In the genomic region with DNA sequence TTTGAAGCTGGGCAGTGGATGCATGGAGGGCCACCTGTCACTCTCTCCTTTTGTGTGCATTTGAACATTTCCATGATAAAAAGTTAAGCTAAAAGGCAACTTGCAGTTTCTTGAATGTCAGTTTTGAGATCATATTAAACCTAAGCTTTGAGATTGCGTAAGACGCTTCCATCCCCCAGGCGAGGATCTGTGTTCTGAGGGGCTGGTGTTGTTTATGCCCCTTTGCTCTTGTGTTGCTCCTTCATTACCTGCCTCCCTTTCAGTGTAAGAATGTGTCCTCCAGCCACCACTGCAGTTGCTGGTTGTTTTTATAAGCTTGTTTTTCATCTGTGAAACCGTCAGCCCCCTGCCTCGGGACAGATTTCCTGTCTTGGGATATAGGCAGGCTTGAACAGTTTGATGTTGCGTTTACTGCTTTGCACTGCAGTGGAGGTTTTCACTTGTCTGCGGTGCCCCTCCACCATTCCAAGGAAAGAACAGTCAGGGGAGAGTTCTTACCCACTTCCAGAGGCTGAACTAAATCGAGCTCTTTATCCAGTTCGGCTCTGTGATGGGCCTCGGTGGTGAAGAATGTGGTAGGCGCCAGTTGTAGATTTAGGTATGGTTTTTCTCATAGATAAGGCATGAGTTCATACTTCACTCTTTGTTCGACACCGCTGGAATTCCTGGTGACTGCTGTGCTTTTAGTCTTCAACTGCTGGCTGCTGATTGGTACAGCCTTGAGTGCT, we compare ENCODE assay signal across 14 cellular contexts.
A peak's percentile ranks its signal among the peaks of the same experiment; 100 is the strongest.
DNase-seq lines count a peak whose midpoint lies in the region; ATAC-seq and TF ChIP-seq lines count a peak whose summit lies in the region.
"Had no signal": no experiment of that assay in that cellular context is flagged by ENCODE, and none has a peak within 500 bp of the region (broad histone marks: within the 10 kb centered on the region; RNA-seq: fewer than 3 reads in every experiment).

No MANE protein-coding gene starts in this region.

- H3K4me3 ChIP-seq in lower leg skin (ENCODE audit: low read depth, poor library complexity, severe bottlenecking): no peak overlapping the region
- H3K4me3 ChIP-seq: MG63 had no signal

- 77 to 82% methylated on average over 13 of the region's 13 CpGs for WGBS in lower leg skin, 2 donors

- ATAC-seq in WTC11: peak; percentile 26
- ATAC-seq: activated T-helper 17 cell treated with anti-CD3 and anti-CD28 coated beads, Interleukin-2, amount 50 U/mL, for 72 hours had no signal

- TF ChIP-seq CTCF in WTC11 (IDR thresholded peaks at IDR 0.05) (no peak), glutamatergic neuron (IDR thresholded peaks at IDR 0.05; ENCODE audit: partially characterized antibody, unreplicated experiment) (no peak), osteocyte (IDR thresholded peaks at IDR 0.05) (no peak), lower leg skin (IDR thresholded peaks at IDR 0.05) (no peak)

- intact Hi-C loops in lower leg skin (cut with DNase I; ENCODE audit: low total_unique reads): no loop called here

- H3K9me3 Mint-ChIP-seq in WTC11: no peaks in the 10 kb centered on the region
- peaks cover 8% of the 10 kb centered on the region for H3K9me3 Mint-ChIP-seq in glutamatergic neuron (ENCODE audit: unreplicated experiment)
- no peaks in the 10 kb centered on the region for H3K9me3 Mint-ChIP-seq in osteocyte (ENCODE audit: unreplicated experiment)
- H3K9me3 Mint-ChIP-seq: activated CD4-positive, alpha-beta T cell treated with anti-CD3 and anti-CD28 coated beads, Interleukin-2, amount 10 ng/mL, durations not matched to agents 7 days and 5 days; activated T-helper 17 cell treated with anti-CD3 and anti-CD28 coated beads, Interleukin-2, amount 50 U/mL, for 72 hours; central memory CD8-positive, alpha-beta T cell had no signal

- POLR2A ChIA-PET in WTC11 (lab: Charles Lee): interaction anchor here (1.1 kb wide), 1 partner anchor 9 kb away, joined by 3 read pairs; no protein-coding TSS in a partner anchor

- H3K27me3 Mint-ChIP-seq in WTC11 (ENCODE audit: low read depth) (no peaks in the 10 kb centered on the region), glutamatergic neuron (ENCODE audit: unreplicated experiment) (peaks cover 5% of the 10 kb centered on the region), osteocyte (ENCODE audit: unreplicated experiment) (no peaks in the 10 kb centered on the region)
- H3K27me3 Mint-ChIP-seq: activated CD4-positive, alpha-beta T cell treated with anti-CD3 and anti-CD28 coated beads, Interleukin-2, amount 10 ng/mL, durations not matched to agents 7 days and 5 days; activated T-helper 17 cell treated with anti-CD3 and anti-CD28 coated beads, Interleukin-2, amount 50 U/mL, for 72 hours; central memory CD8-positive, alpha-beta T cell had no signal

- H3K27ac Mint-ChIP-seq in WTC11: peak overlapping the region; percentile 92
- no peak overlapping the region for H3K27ac Mint-ChIP-seq in glutamatergic neuron (ENCODE audit: unreplicated experiment)
- H3K27ac Mint-ChIP-seq in osteocyte (ENCODE audit: unreplicated experiment): peak overlapping the region; percentile 86
- H3K27ac Mint-ChIP-seq: activated CD4-positive, alpha-beta T cell treated with anti-CD3 and anti-CD28 coated beads, Interleukin-2, amount 10 ng/mL, durations not matched to agents 7 days and 5 days; activated T-helper 17 cell treated with anti-CD3 and anti-CD28 coated beads, Interleukin-2, amount 50 U/mL, for 72 hours had no signal

- H3K4me1 Mint-ChIP-seq in WTC11 (peaks cover 75% of the 10 kb centered on the region), glutamatergic neuron (ENCODE audit: low read depth, unreplicated experiment) (peaks cover 72% of the 10 kb centered on the region), osteocyte (ENCODE audit: unreplicated experiment) (peaks cover 86% of the 10 kb centered on the region)

- no peak for TF ChIP-seq POLR2A in lower leg skin (IDR thresholded peaks at IDR 0.05)

- H3K36me3 Mint-ChIP-seq in WTC11 (no peaks in the 10 kb centered on the region), glutamatergic neuron (ENCODE audit: unreplicated experiment) (no peaks in the 10 kb centered on the region), osteocyte (ENCODE audit: unreplicated experiment) (peaks cover 7% of the 10 kb centered on the region)

- CTCF ChIA-PET in WTC11 (lab: Charles Lee): interaction anchor here (1.1 to 2.0 kb wide), 4 partner anchors 10 to 144 kb away, joined by 3 to 5 read pairs (median 4); no protein-coding TSS in a partner anchor

- H3K4me3 Mint-ChIP-seq in WTC11: peak overlapping the region; percentile 8; the same call in 1 of the 2 replicates
- H3K4me3 Mint-ChIP-seq in glutamatergic neuron (ENCODE audit: unreplicated experiment): peak overlapping the region; percentile 30
- peak overlapping the region; percentile 44 for H3K4me3 Mint-ChIP-seq in osteocyte (ENCODE audit: unreplicated experiment)
- H3K4me3 Mint-ChIP-seq: activated CD4-positive, alpha-beta T cell treated with anti-CD3 and anti-CD28 coated beads, Interleukin-2, amount 10 ng/mL, durations not matched to agents 7 days and 5 days; activated T-helper 17 cell treated with anti-CD3 and anti-CD28 coated beads, Interleukin-2, amount 50 U/mL, for 72 hours; central memory CD8-positive, alpha-beta T cell had no signal

- DNase-seq in EL (peak; percentile 28), WTC11 (ENCODE audit: low spot score) (no peak), glutamatergic neuron (no peak), osteocyte (ENCODE audit: extremely low spot score, unreplicated experiment) (no peak), LoVo (ENCODE audit: low spot score) (no peak), H4 (ENCODE audit: low spot score) (no peak), lower leg skin (ENCODE audit: low spot score in 2 of 2) (no peak)
- no peak for DNase-seq in effector CD4-positive, alpha-beta T cell
- DNase-seq: activated CD4-positive, alpha-beta T cell treated with anti-CD3 and anti-CD28 coated beads, Interleukin-2, amount 10 ng/mL, durations not matched to agents 7 days and 5 days; DND-41; MG63; NCI-H2171 had no signal

TF ChIP-seq in WTC11, 78 proteins besides CTCF, POLR2A, EP300 and RAD21:
- TF ChIP-seq, protein P1, sequence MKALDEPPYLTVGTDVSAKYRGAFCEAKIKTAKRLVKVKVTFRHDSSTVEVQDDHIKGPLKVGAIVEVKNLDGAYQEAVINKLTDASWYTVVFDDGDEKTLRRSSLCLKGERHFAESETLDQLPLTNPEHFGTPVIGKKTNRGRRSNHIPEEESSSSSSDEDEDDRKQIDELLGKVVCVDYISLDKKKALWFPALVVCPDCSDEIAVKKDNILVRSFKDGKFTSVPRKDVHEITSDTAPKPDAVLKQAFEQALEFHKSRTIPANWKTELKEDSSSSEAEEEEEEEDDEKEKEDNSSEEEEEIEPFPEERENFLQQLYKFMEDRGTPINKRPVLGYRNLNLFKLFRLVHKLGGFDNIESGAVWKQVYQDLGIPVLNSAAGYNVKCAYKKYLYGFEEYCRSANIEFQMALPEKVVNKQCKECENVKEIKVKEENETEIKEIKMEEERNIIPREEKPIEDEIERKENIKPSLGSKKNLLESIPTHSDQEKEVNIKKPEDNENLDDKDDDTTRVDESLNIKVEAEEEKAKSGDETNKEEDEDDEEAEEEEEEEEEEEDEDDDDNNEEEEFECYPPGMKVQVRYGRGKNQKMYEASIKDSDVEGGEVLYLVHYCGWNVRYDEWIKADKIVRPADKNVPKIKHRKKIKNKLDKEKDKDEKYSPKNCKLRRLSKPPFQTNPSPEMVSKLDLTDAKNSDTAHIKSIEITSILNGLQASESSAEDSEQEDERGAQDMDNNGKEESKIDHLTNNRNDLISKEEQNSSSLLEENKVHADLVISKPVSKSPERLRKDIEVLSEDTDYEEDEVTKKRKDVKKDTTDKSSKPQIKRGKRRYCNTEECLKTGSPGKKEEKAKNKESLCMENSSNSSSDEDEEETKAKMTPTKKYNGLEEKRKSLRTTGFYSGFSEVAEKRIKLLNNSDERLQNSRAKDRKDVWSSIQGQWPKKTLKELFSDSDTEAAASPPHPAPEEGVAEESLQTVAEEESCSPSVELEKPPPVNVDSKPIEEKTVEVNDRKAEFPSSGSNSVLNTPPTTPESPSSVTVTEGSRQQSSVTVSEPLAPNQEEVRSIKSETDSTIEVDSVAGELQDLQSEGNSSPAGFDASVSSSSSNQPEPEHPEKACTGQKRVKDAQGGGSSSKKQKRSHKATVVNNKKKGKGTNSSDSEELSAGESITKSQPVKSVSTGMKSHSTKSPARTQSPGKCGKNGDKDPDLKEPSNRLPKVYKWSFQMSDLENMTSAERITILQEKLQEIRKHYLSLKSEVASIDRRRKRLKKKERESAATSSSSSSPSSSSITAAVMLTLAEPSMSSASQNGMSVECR (CRISPR knock-in tag; IDR thresholded peaks at IDR 0.05; ENCODE audit: borderline replicate concordance): no peak
- TF ChIP-seq, protein P2, sequence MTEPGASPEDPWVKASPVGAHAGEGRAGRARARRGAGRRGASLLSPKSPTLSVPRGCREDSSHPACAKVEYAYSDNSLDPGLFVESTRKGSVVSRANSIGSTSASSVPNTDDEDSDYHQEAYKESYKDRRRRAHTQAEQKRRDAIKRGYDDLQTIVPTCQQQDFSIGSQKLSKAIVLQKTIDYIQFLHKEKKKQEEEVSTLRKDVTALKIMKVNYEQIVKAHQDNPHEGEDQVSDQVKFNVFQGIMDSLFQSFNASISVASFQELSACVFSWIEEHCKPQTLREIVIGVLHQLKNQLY (CRISPR knock-in tag; IDR thresholded peaks at IDR 0.05): no peak
- TF ChIP-seq SMAD3 (CRISPR knock-in tag; IDR thresholded peaks at IDR 0.05; ENCODE audit: borderline replicate concordance) (no peak), CREB1 (CRISPR knock-in tag; IDR thresholded peaks at IDR 0.05) (no peak), SOX15 (CRISPR knock-in tag; IDR thresholded peaks at IDR 0.05) (no peak)
- TF ChIP-seq, protein P3, sequence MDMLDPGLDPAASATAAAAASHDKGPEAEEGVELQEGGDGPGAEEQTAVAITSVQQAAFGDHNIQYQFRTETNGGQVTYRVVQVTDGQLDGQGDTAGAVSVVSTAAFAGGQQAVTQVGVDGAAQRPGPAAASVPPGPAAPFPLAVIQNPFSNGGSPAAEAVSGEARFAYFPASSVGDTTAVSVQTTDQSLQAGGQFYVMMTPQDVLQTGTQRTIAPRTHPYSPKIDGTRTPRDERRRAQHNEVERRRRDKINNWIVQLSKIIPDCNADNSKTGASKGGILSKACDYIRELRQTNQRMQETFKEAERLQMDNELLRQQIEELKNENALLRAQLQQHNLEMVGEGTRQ (CRISPR knock-in tag; IDR thresholded peaks at IDR 0.05): no peak
